ENCODE assay signal across 1 cellular context in the genomic region with DNA sequence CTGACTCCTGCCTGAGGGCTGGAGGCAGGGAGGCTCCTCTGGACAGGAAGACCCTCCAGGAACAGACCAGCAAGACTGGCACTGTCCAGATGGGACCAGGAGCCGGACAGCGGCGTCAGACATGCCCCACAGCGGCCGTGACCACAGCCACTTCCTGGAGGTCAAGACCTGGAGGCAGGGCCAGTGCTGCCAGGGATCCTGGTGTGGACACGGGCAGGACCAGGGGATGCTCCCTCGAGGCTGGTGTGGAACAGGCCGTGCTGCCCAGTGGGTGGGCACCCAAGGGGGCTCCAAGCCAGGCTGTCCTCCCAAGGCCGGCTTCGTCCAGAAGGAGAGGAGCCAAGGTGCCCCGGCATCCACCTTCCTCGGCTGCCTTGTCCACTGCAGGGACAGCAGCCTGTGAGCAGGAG.
A peak's percentile ranks its signal among the peaks of the same experiment; 100 is the strongest.
TF ChIP-seq lines count a peak whose summit lies in the region.

No MANE protein-coding gene starts in this region.

TF ChIP-seq in HepG2, 621 proteins besides CTCF, POLR2A, EP300 and RAD21 (continued from another document and continues in another):
- TF ChIP-seq ZNF577 (CRISPR knock-in tag; IDR thresholded peaks at IDR 0.05; ENCODE audit: borderline replicate concordance, low read depth) (no peak), CBX2 (IDR thresholded peaks at IDR 0.05; ENCODE audit: low read depth, low read length) (no peak), CBX2 (CRISPR knock-in tag; IDR thresholded peaks at IDR 0.05; ENCODE audit: low read depth) (no peak), BRCA1 (CRISPR knock-in tag; IDR thresholded peaks at IDR 0.05) (no peak), BHLHE40 (IDR thresholded peaks at IDR 0.05; ENCODE audit: low read length) (no peak), ZZZ3 (CRISPR knock-in tag; IDR thresholded peaks at IDR 0.05; ENCODE audit: borderline replicate concordance) (no peak), ZNF549 (CRISPR knock-in tag; IDR thresholded peaks at IDR 0.05) (no peak), HNRNPH1 (optimal IDR thresholded peaks at IDR 0.05; ENCODE audit: low read depth, low read length) (no peak), PRDM4 (CRISPR knock-in tag; IDR thresholded peaks at IDR 0.05; ENCODE audit: borderline replicate concordance) (no peak), TBX2 (CRISPR knock-in tag; IDR thresholded peaks at IDR 0.05; ENCODE audit: borderline replicate concordance) (no peak), PPARG (CRISPR knock-in tag; conservative IDR thresholded peaks at IDR 0.05) (no peak), ZNF235 (CRISPR knock-in tag; IDR thresholded peaks at IDR 0.05; ENCODE audit: borderline replicate concordance) (no peak), SIN3B (IDR thresholded peaks at IDR 0.05; ENCODE audit: low read length) (no peak), ZNF143 (CRISPR knock-in tag; IDR thresholded peaks at IDR 0.05) (no peak), SMARCE1 (IDR thresholded peaks at IDR 0.05; ENCODE audit: borderline replicate concordance) (no peak), ZC3H4 (CRISPR knock-in tag; IDR thresholded peaks at IDR 0.05; ENCODE audit: borderline replicate concordance) (peak; percentile 64; the same call in 1 of the 2 replicates), NFYB (CRISPR knock-in tag; IDR thresholded peaks at IDR 0.05) (no peak), ATF5 (CRISPR knock-in tag; IDR thresholded peaks at IDR 0.05; ENCODE audit: low read depth) (peak; percentile 82; the same call in 1 of the 2 replicates), ZNF768 (CRISPR knock-in tag; IDR thresholded peaks at IDR 0.05) (peak; percentile 62), SMARCC2 (IDR thresholded peaks at IDR 0.05) (no peak), HMGXB4 (CRISPR knock-in tag; IDR thresholded peaks at IDR 0.05; ENCODE audit: borderline replicate concordance in 1 of 2, low read depth in 1 of 2) (peak; percentile 21 to 31; a peak in 2 of 4 replicates), ZNF274 (CRISPR knock-in tag; IDR thresholded peaks at IDR 0.05) (no peak; the same call in 1 of the 2 replicates), JUN (CRISPR knock-in tag; IDR thresholded peaks at IDR 0.05) (no peak), SMAD3 (CRISPR knock-in tag; IDR thresholded peaks at IDR 0.05) (no peak; the same call in 1 of the 2 replicates), ZNF788 (CRISPR knock-in tag; IDR thresholded peaks at IDR 0.05; ENCODE audit: borderline replicate concordance) (0 out of 2 replicates have a peak, but pooled peaks have one; percentile 4), SMYD3 (CRISPR knock-in tag; IDR thresholded peaks at IDR 0.05) (0 out of 2 replicates have a peak, but pooled peaks have one; percentile 23), ATF7-NPFF (CRISPR knock-in tag; IDR thresholded peaks at IDR 0.05; ENCODE audit: low read depth) (peak; percentile 48), ZBTB43 (CRISPR knock-in tag; conservative IDR thresholded peaks at IDR 0.05) (0 out of 2 replicates have a peak, but pooled peaks have one; percentile 10), ZNF180 (CRISPR knock-in tag; IDR thresholded peaks at IDR 0.05; ENCODE audit: borderline replicate concordance, low read depth) (no peak), ZNF24 (IDR thresholded peaks at IDR 0.05) (no peak), ZNF441 (CRISPR knock-in tag; IDR thresholded peaks at IDR 0.05; ENCODE audit: borderline replicate concordance) (no peak), ZFX (CRISPR knock-in tag; IDR thresholded peaks at IDR 0.05; ENCODE audit: low read depth) (no peak; the same call in 1 of the 2 replicates), ZNF7 (CRISPR knock-in tag; IDR thresholded peaks at IDR 0.05) (no peak), AKNA (CRISPR knock-in tag; IDR thresholded peaks at IDR 0.05; ENCODE audit: borderline replicate concordance) (0 out of 2 replicates have a peak, but pooled peaks have one; percentile 9), NFIB (CRISPR knock-in tag; IDR thresholded peaks at IDR 0.05; ENCODE audit: borderline replicate concordance) (no peak), MTA1 (CRISPR knock-in tag; IDR thresholded peaks at IDR 0.05; ENCODE audit: borderline replicate concordance) (peak; percentile 53; the same call in 1 of the 2 replicates), JUNB (CRISPR knock-in tag; IDR thresholded peaks at IDR 0.05; ENCODE audit: borderline replicate concordance) (no peak), CREB1 (IDR thresholded peaks at IDR 0.05) (no peak), CREB1 (CRISPR knock-in tag; IDR thresholded peaks at IDR 0.05) (no peak)
- TF ChIP-seq, protein P1, sequence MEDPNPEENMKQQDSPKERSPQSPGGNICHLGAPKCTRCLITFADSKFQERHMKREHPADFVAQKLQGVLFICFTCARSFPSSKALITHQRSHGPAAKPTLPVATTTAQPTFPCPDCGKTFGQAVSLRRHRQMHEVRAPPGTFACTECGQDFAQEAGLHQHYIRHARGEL (CRISPR knock-in tag; IDR thresholded peaks at IDR 0.05) = no peak
- TF ChIP-seq, protein P2, sequence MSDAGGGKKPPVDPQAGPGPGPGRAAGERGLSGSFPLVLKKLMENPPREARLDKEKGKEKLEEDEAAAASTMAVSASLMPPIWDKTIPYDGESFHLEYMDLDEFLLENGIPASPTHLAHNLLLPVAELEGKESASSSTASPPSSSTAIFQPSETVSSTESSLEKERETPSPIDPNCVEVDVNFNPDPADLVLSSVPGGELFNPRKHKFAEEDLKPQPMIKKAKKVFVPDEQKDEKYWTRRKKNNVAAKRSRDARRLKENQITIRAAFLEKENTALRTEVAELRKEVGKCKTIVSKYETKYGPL (CRISPR knock-in tag; IDR thresholded peaks at IDR 0.05) = no peak
- TF ChIP-seq, protein P3, sequence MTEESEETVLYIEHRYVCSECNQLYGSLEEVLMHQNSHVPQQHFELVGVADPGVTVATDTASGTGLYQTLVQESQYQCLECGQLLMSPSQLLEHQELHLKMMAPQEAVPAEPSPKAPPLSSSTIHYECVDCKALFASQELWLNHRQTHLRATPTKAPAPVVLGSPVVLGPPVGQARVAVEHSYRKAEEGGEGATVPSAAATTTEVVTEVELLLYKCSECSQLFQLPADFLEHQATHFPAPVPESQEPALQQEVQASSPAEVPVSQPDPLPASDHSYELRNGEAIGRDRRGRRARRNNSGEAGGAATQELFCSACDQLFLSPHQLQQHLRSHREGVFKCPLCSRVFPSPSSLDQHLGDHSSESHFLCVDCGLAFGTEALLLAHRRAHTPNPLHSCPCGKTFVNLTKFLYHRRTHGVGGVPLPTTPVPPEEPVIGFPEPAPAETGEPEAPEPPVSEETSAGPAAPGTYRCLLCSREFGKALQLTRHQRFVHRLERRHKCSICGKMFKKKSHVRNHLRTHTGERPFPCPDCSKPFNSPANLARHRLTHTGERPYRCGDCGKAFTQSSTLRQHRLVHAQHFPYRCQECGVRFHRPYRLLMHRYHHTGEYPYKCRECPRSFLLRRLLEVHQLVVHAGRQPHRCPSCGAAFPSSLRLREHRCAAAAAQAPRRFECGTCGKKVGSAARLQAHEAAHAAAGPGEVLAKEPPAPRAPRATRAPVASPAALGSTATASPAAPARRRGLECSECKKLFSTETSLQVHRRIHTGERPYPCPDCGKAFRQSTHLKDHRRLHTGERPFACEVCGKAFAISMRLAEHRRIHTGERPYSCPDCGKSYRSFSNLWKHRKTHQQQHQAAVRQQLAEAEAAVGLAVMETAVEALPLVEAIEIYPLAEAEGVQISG (CRISPR knock-in tag; IDR thresholded peaks at IDR 0.05) = 0 out of 2 replicates have a peak, but pooled peaks have one; percentile 17
- TF ChIP-seq, protein P4, sequence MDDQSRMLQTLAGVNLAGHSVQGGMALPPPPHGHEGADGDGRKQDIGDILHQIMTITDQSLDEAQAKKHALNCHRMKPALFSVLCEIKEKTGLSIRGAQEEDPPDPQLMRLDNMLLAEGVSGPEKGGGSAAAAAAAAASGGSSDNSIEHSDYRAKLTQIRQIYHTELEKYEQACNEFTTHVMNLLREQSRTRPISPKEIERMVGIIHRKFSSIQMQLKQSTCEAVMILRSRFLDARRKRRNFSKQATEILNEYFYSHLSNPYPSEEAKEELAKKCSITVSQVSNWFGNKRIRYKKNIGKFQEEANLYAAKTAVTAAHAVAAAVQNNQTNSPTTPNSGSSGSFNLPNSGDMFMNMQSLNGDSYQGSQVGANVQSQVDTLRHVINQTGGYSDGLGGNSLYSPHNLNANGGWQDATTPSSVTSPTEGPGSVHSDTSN (CRISPR knock-in tag; IDR thresholded peaks at IDR 0.05; ENCODE audit: borderline replicate concordance) = no peak
- TF ChIP-seq, protein P5, sequence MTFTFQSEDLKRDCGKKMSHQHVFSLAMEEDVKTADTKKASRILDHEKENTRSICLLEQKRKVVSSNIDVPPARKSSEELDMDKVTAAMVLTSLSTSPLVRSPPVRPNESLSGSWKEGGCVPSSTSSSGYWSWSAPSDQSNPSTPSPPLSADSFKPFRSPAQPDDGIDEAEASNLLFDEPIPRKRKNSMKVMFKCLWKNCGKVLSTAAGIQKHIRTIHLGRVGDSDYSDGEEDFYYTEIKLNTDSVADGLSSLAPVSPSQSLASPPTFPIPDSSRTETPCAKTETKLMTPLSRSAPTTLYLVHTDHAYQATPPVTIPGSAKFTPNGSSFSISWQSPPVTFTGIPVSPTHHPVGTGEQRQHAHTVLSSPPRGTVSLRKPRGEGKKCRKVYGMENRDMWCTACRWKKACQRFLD (CRISPR knock-in tag; IDR thresholded peaks at IDR 0.05; ENCODE audit: borderline replicate concordance) = 0 out of 2 replicates have a peak, but pooled peaks have one; percentile 20
